Comparison of ENCODE assay signal across 12 cellular contexts in the genomic region with DNA sequence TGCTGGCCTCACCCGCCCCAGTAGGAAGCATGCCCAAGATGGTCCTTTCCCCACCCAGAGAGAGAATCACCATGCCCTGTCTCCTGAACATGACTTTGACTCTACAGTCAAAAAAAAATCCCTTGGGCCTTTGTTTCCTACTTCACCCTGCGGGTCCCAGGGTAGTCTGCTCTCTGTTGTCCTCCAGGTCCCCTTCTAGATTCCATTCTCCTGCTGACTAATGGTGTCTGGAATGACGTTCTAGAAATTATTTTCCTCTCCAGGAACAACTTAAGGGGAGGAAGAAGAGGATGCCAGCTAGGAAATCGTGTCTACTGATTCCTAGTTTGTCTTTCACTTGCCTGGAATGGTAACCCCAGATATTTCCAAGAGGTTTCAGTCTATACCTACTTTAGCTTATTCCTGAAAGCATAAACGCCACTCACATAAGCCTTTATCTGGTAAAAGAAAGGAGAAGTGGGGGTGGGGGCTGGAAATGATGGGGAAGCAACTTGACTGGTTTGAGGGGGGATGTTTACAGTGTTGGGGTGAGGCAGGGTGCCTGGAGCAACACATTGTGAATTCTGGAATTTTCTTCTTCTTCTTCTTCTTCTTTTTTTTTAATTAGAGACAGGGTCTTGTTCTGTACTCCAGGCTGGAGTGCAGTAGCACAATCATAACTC.
DNase-seq lines count a peak whose midpoint lies in the region; ATAC-seq and TF ChIP-seq lines count a peak whose summit lies in the region.
"Had no signal": no experiment of that assay in that cellular context is flagged by ENCODE, and none has a peak within 500 bp of the region (broad histone marks: within the 10 kb centered on the region; RNA-seq: fewer than 3 reads in every experiment).

No MANE protein-coding gene starts in this region.

- H3K36me3 Mint-ChIP-seq in CD14-positive monocyte (peaks cover 0 to 6% of the 10 kb centered on the region in 2 donors), HFFc6 (ENCODE audit: low read depth) (no peaks in the 10 kb centered on the region)
- peaks cover 0 to 35% (median 0%) of the 10 kb centered on the region in 5 donors for H3K36me3 Mint-ChIP-seq in naive thymus-derived CD4-positive, alpha-beta T cell

- intact Hi-C loops in CD14-positive monocyte (cut with micrococcal nuclease): loop anchor here (5.0 to 10.0 kb wide), 2 partner anchors 36 to 87 kb away; no protein-coding TSS in a partner anchor
- intact Hi-C loops in naive thymus-derived CD4-positive, alpha-beta T cell (cut with micrococcal nuclease): loop anchor here (2.0 to 10.0 kb wide), 4 partner anchors 34 to 493 kb away; partner anchors contain the start of gene GZMA (in 1 of the 2)

- H3K4me3 ChIP-seq in adipocyte (ENCODE audit: low read length): no peak overlapping the region
- H3K4me3 ChIP-seq in naive thymus-derived CD4-positive, alpha-beta T cell (ENCODE audit: low read length): no peak overlapping the region
- H3K4me3 ChIP-seq: right lobe of liver, suprapubic skin had no signal

- no peak for ATAC-seq in naive thymus-derived CD4-positive, alpha-beta T cell
- ATAC-seq in omental fat pad (ENCODE audit: low FRiP score): no peak
- ATAC-seq in HG02938 (IDR thresholded peaks at IDR 0.05; ENCODE audit: unreplicated experiment): no peak

- peaks cover 83% of the 10 kb centered on the region for H3K4me1 Mint-ChIP-seq in CD14-positive monocyte
- peaks cover 27% of the 10 kb centered on the region for H3K4me1 Mint-ChIP-seq in HFFc6 (ENCODE audit: low read depth)
- H3K4me1 Mint-ChIP-seq in naive thymus-derived CD4-positive, alpha-beta T cell: peaks cover 19 to 33% (median 23%) of the 10 kb centered on the region in 7 donors

- H3K36me3 ChIP-seq in adipocyte (ENCODE audit: control insufficient read depth, insufficient read depth, low read length, severe bottlenecking): no peaks in the 10 kb centered on the region
- H3K36me3 ChIP-seq in naive thymus-derived CD4-positive, alpha-beta T cell (ENCODE audit: control insufficient read depth in 2 of 3, insufficient read depth in 3 of 3, low read length in 3 of 3): no peaks in the 10 kb centered on the region
- H3K36me3 ChIP-seq: right lobe of liver, suprapubic skin had no signal

- no peak overlapping the region for H3K9ac ChIP-seq in adipocyte (ENCODE audit: low read length)

- TF ChIP-seq CTCF in CD14-positive monocyte (IDR thresholded peaks at IDR 0.05): no peak
- no peak for TF ChIP-seq CTCF in HFFc6 (IDR thresholded peaks at IDR 0.05)
- no peak for TF ChIP-seq CTCF in omental fat pad (IDR thresholded peaks at IDR 0.05)

- H3K27ac ChIP-seq in naive thymus-derived CD4-positive, alpha-beta T cell (ENCODE audit: low read depth, low read length): no peak overlapping the region
- H3K27ac ChIP-seq: right lobe of liver, suprapubic skin had no signal

- no peaks in the 10 kb centered on the region for H3K27me3 ChIP-seq in adipocyte (replicated peaks; ENCODE audit: control insufficient read depth, insufficient read depth, low read length)
- no peaks in the 10 kb centered on the region for H3K27me3 ChIP-seq in naive thymus-derived CD4-positive, alpha-beta T cell (ENCODE audit: control insufficient read depth in 2 of 2, insufficient read depth in 2 of 2, low read length in 2 of 2)
- H3K27me3 ChIP-seq: right lobe of liver, suprapubic skin had no signal

- H3K4me1 ChIP-seq in adipocyte (ENCODE audit: control insufficient read depth, insufficient read depth, low read length): peaks cover 22% of the 10 kb centered on the region
- peaks cover 14 to 32% of the 10 kb centered on the region in 2 donors for H3K4me1 ChIP-seq in naive thymus-derived CD4-positive, alpha-beta T cell (ENCODE audit: control insufficient read depth in 2 of 2, insufficient read depth in 2 of 2, low read length in 2 of 2)

- POLR2A ChIA-PET in naive thymus-derived CD4-positive, alpha-beta T cell (lab: Charles Lee): interaction anchor here (1.0 to 2.2 kb wide), 6 partner anchors 11 to 35 kb away, joined by 3 to 8 read pairs (median 5); no protein-coding TSS in a partner anchor

- H3K27ac Mint-ChIP-seq in CD14-positive monocyte: peak overlapping the region; percentile 91 to 97 (median 94)
- H3K27ac Mint-ChIP-seq in HFFc6: peak overlapping the region; percentile 8; the same call in 1 of the 2 replicates
- peak overlapping the region; percentile 4 to 88 (median 51) for H3K27ac Mint-ChIP-seq in naive thymus-derived CD4-positive, alpha-beta T cell
- H3K27ac Mint-ChIP-seq: activated naive CD4-positive, alpha-beta T cell treated with anti-CD3 and anti-CD28 coated beads for 36 hours had no signal

- DNase-seq in CD14-positive monocyte (ENCODE audit: low spot score) (no peak), HFFc6 (no peak), adipocyte (ENCODE audit: low read depth) (peak; percentile 45), DMS53 (lab: John Stamatoyannopoulos, UW) (no peak), omental fat pad (ENCODE audit: low spot score) (no peak), D341Med (ENCODE audit: low spot score) (no peak)
- DNase-seq in naive thymus-derived CD4-positive, alpha-beta T cell: no peak
- DNase-seq: NCI-H2081, right lobe of liver had no signal

- no peaks in the 10 kb centered on the region for H3K9me3 ChIP-seq in adipocyte (ENCODE audit: control insufficient read depth, low read length)
- H3K9me3 ChIP-seq in naive thymus-derived CD4-positive, alpha-beta T cell (ENCODE audit: control insufficient read depth in 2 of 3, low read length in 3 of 3): no peaks in the 10 kb centered on the region
- H3K9me3 ChIP-seq: right lobe of liver, suprapubic skin had no signal

- CTCF ChIA-PET in naive thymus-derived CD4-positive, alpha-beta T cell (lab: Charles Lee): no interaction called here

- H3K27me3 Mint-ChIP-seq in CD14-positive monocyte (ENCODE audit: low read depth in 3 of 3) (no peaks in the 10 kb centered on the region), HFFc6 (ENCODE audit: insufficient read depth) (peaks cover 1% of the 10 kb centered on the region; the same call in 1 of the 2 replicates)
- H3K27me3 Mint-ChIP-seq in naive thymus-derived CD4-positive, alpha-beta T cell: peaks cover 0 to 6% (median 0%) of the 10 kb centered on the region in 5 donors

- H3K9me3 Mint-ChIP-seq in CD14-positive monocyte (peaks cover 0 to 7% (median 5%) of the 10 kb centered on the region in 7 donors), HFFc6 (no peaks in the 10 kb centered on the region)
- peaks cover 2 to 20% (median 7%) of the 10 kb centered on the region in 11 donors for H3K9me3 Mint-ChIP-seq in naive thymus-derived CD4-positive, alpha-beta T cell

- H3K4me3 Mint-ChIP-seq in CD14-positive monocyte: peak overlapping the region; percentile 56 to 76
- H3K4me3 Mint-ChIP-seq in HFFc6: no peak overlapping the region
- H3K4me3 Mint-ChIP-seq in naive thymus-derived CD4-positive, alpha-beta T cell: peak overlapping the region in 7 of 10 donors; percentile 32 to 75 (median 37)
- H3K4me3 Mint-ChIP-seq: activated naive CD4-positive, alpha-beta T cell treated with anti-CD3 and anti-CD28 coated beads for 36 hours had no signal

Comparison
In these comparisons a context has a peak if more than half of its experiments do, and no peak if none do; other contexts are left out.
1. H3K27ac Mint-ChIP-seq: peak in every context shown above with its lines; median percentile 94 in CD14-positive monocyte; 51 in naive thymus-derived CD4-positive, alpha-beta T cell; 8 in HFFc6.